10 cellular contexts compared by ENCODE assay signal in genomic region chr1:59354754-59355337, GRCh38. TPM values are rescaled to one million over a fixed set of nuclear protein-coding genes. Genes with fewer than 3 reads are reported as not detected.
DNase-seq lines count a peak whose midpoint lies in the region; ATAC-seq and TF ChIP-seq lines count a peak whose summit lies in the region.
"Had no signal": no experiment of that assay in that cellular context is flagged by ENCODE, and none has a peak within 500 bp of the region (broad histone marks: within the 10 kb centered on the region; RNA-seq: fewer than 3 reads in every experiment).

No MANE protein-coding gene starts in this region.

- H3K9me3 ChIP-seq in mucosa of rectum (ENCODE audit: control insufficient read depth in 2 of 2, low read length in 2 of 2) (no peaks in the 10 kb centered on the region), Karpas-422 (ENCODE audit: low read length) (no peaks in the 10 kb centered on the region)

- no peak overlapping the region for H2AFZ ChIP-seq in Karpas-422 (ENCODE audit: low read length)

- H3K9me2 ChIP-seq in Karpas-422 (replicated peaks; ENCODE audit: insufficient read depth, low read length): no peaks in the 10 kb centered on the region

- in situ Hi-C loops in GM13976 (cut with MboI; ENCODE audit: low sequenced_read_pairs, unreplicated experiment): no loop called here

- H3K79me2 ChIP-seq in Karpas-422 (ENCODE audit: low read length): no peaks in the 10 kb centered on the region

- no peaks in the 10 kb centered on the region for H4K20me1 ChIP-seq in Karpas-422 (ENCODE audit: insufficient read depth, low read depth, low read length)

- H3K36me3 ChIP-seq in mucosa of rectum (ENCODE audit: control insufficient read depth in 2 of 2, insufficient read depth in 2 of 2, low read length in 2 of 2): no peaks in the 10 kb centered on the region
- no peaks in the 10 kb centered on the region for H3K36me3 ChIP-seq in Karpas-422 (ENCODE audit: insufficient read depth, low read length)

- DNase-seq in GM13976 (ENCODE audit: low spot score): peak; percentile 37
- no peak for DNase-seq in NCI-H1694 (lab: John Stamatoyannopoulos, UW)
- no peak for DNase-seq in Karpas-422
- DNase-seq in NOMO-1 (lab: John Stamatoyannopoulos, UW; ENCODE audit: unreplicated experiment in 2 of 2): no peak
- no peak for DNase-seq in COLO668 (lab: John Stamatoyannopoulos, UW; ENCODE audit: unreplicated experiment)
- DNase-seq: GF-D8, Kasumi-1 had no signal

- H3K27ac ChIP-seq in mucosa of rectum (ENCODE audit: low read depth in 2 of 2, low read length in 2 of 2) (peak overlapping the region; percentile 56 to 66), Karpas-422 (ENCODE audit: low read length) (no peak overlapping the region)

- no peak overlapping the region for H3K9ac ChIP-seq in mucosa of rectum (ENCODE audit: low read depth in 1 of 2, low read length in 2 of 2)
- no peak overlapping the region for H3K9ac ChIP-seq in Karpas-422 (ENCODE audit: low read length)

- H3K4me2 ChIP-seq in Karpas-422 (ENCODE audit: low read depth, low read length, poor library complexity, severe bottlenecking): no peak overlapping the region

- ATAC-seq in GM21423 (IDR thresholded peaks at IDR 0.05; ENCODE audit: unreplicated experiment) (peak; percentile 48), HG03558 (IDR thresholded peaks at IDR 0.05; ENCODE audit: extremely low read depth, unreplicated experiment) (peak; percentile 28)

- H3K4me1 ChIP-seq in mucosa of rectum (ENCODE audit: control insufficient read depth in 2 of 2, insufficient read depth in 2 of 2, low read length in 2 of 2): peaks cover 8 to 17% of the 10 kb centered on the region in 2 donors
- H3K4me1 ChIP-seq in Karpas-422 (ENCODE audit: low read length): no peaks in the 10 kb centered on the region

- H3K27me3 ChIP-seq in mucosa of rectum (ENCODE audit: control insufficient read depth in 2 of 2, insufficient read depth in 2 of 2, low read length in 2 of 2): no peaks in the 10 kb centered on the region
- H3K27me3 ChIP-seq in Karpas-422 (ENCODE audit: low read length): no peaks in the 10 kb centered on the region

- no peak for TF ChIP-seq CTCF in GM13976 (IDR thresholded peaks at IDR 0.05; ENCODE audit: borderline replicate concordance, control extremely low read depth, extremely low read depth, insufficient read depth, missing control alignments)

- H3K4me3 ChIP-seq in mucosa of rectum (ENCODE audit: low read length in 2 of 2) (no peak overlapping the region), Karpas-422 (ENCODE audit: low read length) (no peak overlapping the region)

RNA-seq across cellular contexts. Expression of gene FGGY, which starts 58.0 kb away (rescaled TPM):
- 4.7 and 7.2 TPM in 2 replicates for total RNA-seq in Karpas-422 (2014; rRNA removed; shearing (Covaris generic); ENCODE audit: low replicate concordance)
